18 cellular contexts compared by ENCODE assay signal in genomic region chr2:52405958-52406357, GRCh38.
DNase-seq lines count a peak whose midpoint lies in the region; ATAC-seq and TF ChIP-seq lines count a peak whose summit lies in the region.
"Had no signal": no experiment of that assay in that cellular context is flagged by ENCODE, and none has a peak within 500 bp of the region (broad histone marks: within the 10 kb centered on the region; RNA-seq: fewer than 3 reads in every experiment).

No MANE protein-coding gene starts in this region.

- no peak overlapping the region for H3K4ac ChIP-seq in mesenchymal stem cell (ENCODE audit: low read depth in 1 of 2, low read length in 2 of 2)

- H3K4me3 ChIP-seq in right atrium auricular region (no peak overlapping the region), SU-DHL-6 (ENCODE audit: insufficient read depth, low read length, poor library complexity, severe bottlenecking) (no peak overlapping the region), mesenchymal stem cell (ENCODE audit: insufficient read depth in 1 of 2, low read depth in 1 of 2, low read length in 2 of 2) (no peak overlapping the region), PC-9 (no peak overlapping the region)
- H3K4me3 ChIP-seq: GM12878 had no signal

- ATAC-seq in left ventricle myocardium superior, result peak; percentile 77
- ATAC-seq: GM12878, HCT116, HepG2 had no signal

- no peak overlapping the region for H4K91ac ChIP-seq in mesenchymal stem cell (ENCODE audit: low read length)

- no peak overlapping the region for H3K18ac ChIP-seq in mesenchymal stem cell (ENCODE audit: low read depth in 1 of 2, low read length in 2 of 2)

- no peak overlapping the region for H3K23ac ChIP-seq in mesenchymal stem cell (ENCODE audit: low read length in 2 of 2)

- no peaks in the 10 kb centered on the region for H3K79me1 ChIP-seq in mesenchymal stem cell (replicated peaks; ENCODE audit: low read length, poor library complexity, severe bottlenecking)

- H3K27me3 ChIP-seq in right atrium auricular region, result no peaks in the 10 kb centered on the region
- H3K27me3 ChIP-seq in SU-DHL-6 (ENCODE audit: low read length), result no peaks in the 10 kb centered on the region
- no peaks in the 10 kb centered on the region for H3K27me3 ChIP-seq in mesenchymal stem cell (ENCODE audit: control insufficient read depth in 1 of 2, insufficient read depth in 1 of 2, low read length in 2 of 2)
- H3K27me3 ChIP-seq in PC-9 (ENCODE audit: insufficient read depth, low read depth), result no peaks in the 10 kb centered on the region
- H3K27me3 ChIP-seq: BE2C had no signal

- no peak overlapping the region for H2BK15ac ChIP-seq in mesenchymal stem cell (ENCODE audit: low read depth, poor library complexity, severe bottlenecking)

- no peak overlapping the region for H3K9ac ChIP-seq in SU-DHL-6 (ENCODE audit: low read length)
- no peak overlapping the region for H3K9ac ChIP-seq in mesenchymal stem cell (ENCODE audit: low read length)

- H2BK12ac ChIP-seq in mesenchymal stem cell (ENCODE audit: low read length in 2 of 2), result no peak overlapping the region

- H3K79me2 ChIP-seq in SU-DHL-6 (ENCODE audit: insufficient read depth, low read length), result no peaks in the 10 kb centered on the region
- H3K79me2 ChIP-seq in PC-9 (ENCODE audit: low read depth), result no peaks in the 10 kb centered on the region

- no peak overlapping the region for H3K4me2 ChIP-seq in SU-DHL-6 (ENCODE audit: low read depth, low read length, poor library complexity, severe bottlenecking)
- no peak overlapping the region for H3K4me2 ChIP-seq in mesenchymal stem cell (ENCODE audit: low read length, poor library complexity, severe bottlenecking)
- H3K4me2 ChIP-seq in PC-9, result no peak overlapping the region

- H2BK5ac ChIP-seq in mesenchymal stem cell (ENCODE audit: low read depth, low read length, poor library complexity, severe bottlenecking), result no peak overlapping the region

- CTCF ChIA-PET in PC-9 (lab: Charles Lee), result no interaction called here

- H4K8ac ChIP-seq in mesenchymal stem cell (ENCODE audit: low read length), result no peak overlapping the region

- BruUV-seq in PC-9 (replicated peaks; lab: Mats Ljungman, UMichigan), result no TSS peak

- no peaks in the 10 kb centered on the region for H4K20me1 ChIP-seq in SU-DHL-6 (ENCODE audit: low read depth, low read length)
- H4K20me1 ChIP-seq in PC-9 (ENCODE audit: insufficient read depth), result 0 out of 2 replicates have a peak, but pooled peaks cover 3% of the 10 kb centered on the region

- no peak overlapping the region for H2BK120ac ChIP-seq in mesenchymal stem cell (ENCODE audit: low read depth, low read length)

- H2AK5ac ChIP-seq in mesenchymal stem cell (ENCODE audit: low read length, severe bottlenecking), result no peak overlapping the region

- H3K9me3 ChIP-seq in right atrium auricular region (no peaks in the 10 kb centered on the region), SU-DHL-6 (ENCODE audit: insufficient read depth, low read length) (no peaks in the 10 kb centered on the region), mesenchymal stem cell (ENCODE audit: control insufficient read depth, low read length) (no peaks in the 10 kb centered on the region), PC-9 (ENCODE audit: insufficient read depth, low read depth) (no peaks in the 10 kb centered on the region)
- H3K9me3 ChIP-seq: BE2C had no signal

- no peaks in the 10 kb centered on the region for H3K9me2 ChIP-seq in SU-DHL-6 (replicated peaks; ENCODE audit: insufficient read depth, low read length)
- H3K9me2 ChIP-seq in PC-9 (ENCODE audit: insufficient read depth), result no peaks in the 10 kb centered on the region

- H3F3A ChIP-seq in SU-DHL-6 (ENCODE audit: insufficient read depth), result no peaks in the 10 kb centered on the region
- H3F3A ChIP-seq in PC-9 (ENCODE audit: insufficient read depth, low read depth), result no peaks in the 10 kb centered on the region

- 100% methylated on average over 1 of the region's 1 CpG for WGBS in mesenchymal stem cell

- intact Hi-C loops in left ventricle myocardium superior (cut with micrococcal nuclease), result no loop called here
- intact Hi-C loops in PC-9 (cut with micrococcal nuclease; ENCODE audit: unreplicated experiment), result no loop called here

- H3K4me1 ChIP-seq in right atrium auricular region, result no peaks in the 10 kb centered on the region
- no peaks in the 10 kb centered on the region for H3K4me1 ChIP-seq in mesenchymal stem cell (ENCODE audit: control insufficient read depth, insufficient read depth, low read depth, low read length)
- no peaks in the 10 kb centered on the region for H3K4me1 ChIP-seq in PC-9 (replicated peaks; ENCODE audit: insufficient read depth)
- H3K4me1 ChIP-seq: BE2C had no signal

- POLR2A ChIA-PET in PC-9 (lab: Charles Lee; ENCODE audit: unreplicated experiment), result no interaction called here

- no peak for TF ChIP-seq CTCF in right atrium auricular region (IDR thresholded peaks at IDR 0.05)
- TF ChIP-seq CTCF in SU-DHL-6 (IDR thresholded peaks at IDR 0.05; ENCODE audit: insufficient read depth, low read length, poor library complexity, severe bottlenecking), result no peak
- TF ChIP-seq CTCF in PC-9 (conservative IDR thresholded peaks at IDR 0.05), result no peak

- H2AFZ ChIP-seq in SU-DHL-6 (ENCODE audit: low read depth, low read length, severe bottlenecking), result peak overlapping the region; percentile 72
- H2AFZ ChIP-seq in mesenchymal stem cell (ENCODE audit: low read depth, low read length), result no peak overlapping the region
- H2AFZ ChIP-seq in PC-9, result no peak overlapping the region

- H3K27ac ChIP-seq in right atrium auricular region (no peak overlapping the region), SU-DHL-6 (ENCODE audit: low read depth, low read length) (no peak overlapping the region), mesenchymal stem cell (ENCODE audit: low read length, poor library complexity, severe bottlenecking) (no peak overlapping the region), PC-9 (no peak overlapping the region)

- no peak overlapping the region for H3K14ac ChIP-seq in mesenchymal stem cell (ENCODE audit: low read length in 2 of 2)

- no peaks in the 10 kb centered on the region for H3K36me3 ChIP-seq in right atrium auricular region
- H3K36me3 ChIP-seq in SU-DHL-6 (ENCODE audit: low read length), result no peaks in the 10 kb centered on the region
- H3K36me3 ChIP-seq in mesenchymal stem cell (ENCODE audit: control insufficient read depth in 1 of 2, insufficient read depth in 2 of 2, low read depth in 1 of 2, low read length in 2 of 2), result no peaks in the 10 kb centered on the region
- H3K36me3 ChIP-seq in PC-9 (ENCODE audit: low read depth), result no peaks in the 10 kb centered on the region
- H3K36me3 ChIP-seq: BE2C had no signal

- DNase-seq in left ventricle myocardium superior (no peak), right atrium auricular region (ENCODE audit: low spot score) (no peak), mesenchymal stem cell (peak; percentile 15), D341Med (ENCODE audit: low spot score) (no peak), PC-9 (no peak)
- DNase-seq: ACHN; BE2C; C1 segment of cervical spinal cord; CD4-positive, CD25-positive, alpha-beta regulatory T cell; CD8-positive, alpha-beta memory T cell; COR-L47; DMS79 treated with DMSO at 0.1 percent for 48 hours; GOT3; H7 had no signal
